8 cellular contexts compared by ENCODE assay signal in genomic region chr19:19385131-19385899, GRCh38. TPM values are rescaled to one million over a fixed set of nuclear protein-coding genes. Genes with fewer than 3 reads are reported as not detected.
DNase-seq lines count a peak whose midpoint lies in the region; FAIRE-seq and TF ChIP-seq lines count a peak whose summit lies in the region.

No MANE protein-coding gene starts in this region.

- H2BK5ac ChIP-seq in neuronal stem cell (ENCODE audit: low read length), result no peak overlapping the region

- H3K4me1 ChIP-seq in SJSA1 (replicated peaks) (peaks cover 18% of the 10 kb centered on the region), neuronal stem cell (ENCODE audit: control insufficient read depth in 2 of 2, insufficient read depth in 1 of 2, low read depth in 1 of 2, low read length in 2 of 2) (peaks cover 7 to 9% of the 10 kb centered on the region in 2 donors), subcutaneous abdominal adipose tissue (ENCODE audit: control insufficient read depth in 5 of 5, insufficient read depth in 5 of 5, low read length in 5 of 5) (peaks cover 5 to 46% (median 36%) of the 10 kb centered on the region in 5 donors)

- H4K91ac ChIP-seq in neuronal stem cell (ENCODE audit: low read depth, low read length, poor library complexity), result no peak overlapping the region

- peak overlapping the region; percentile 99 for H2AFZ ChIP-seq in neuronal stem cell (ENCODE audit: low read length)

- H3K27me3 ChIP-seq in SJSA1 (replicated peaks) (no peaks in the 10 kb centered on the region), neuronal stem cell (ENCODE audit: control insufficient read depth in 3 of 3, insufficient read depth in 3 of 3, low read depth in 1 of 3, low read length in 3 of 3) (no peaks in the 10 kb centered on the region), subcutaneous abdominal adipose tissue (ENCODE audit: control insufficient read depth in 5 of 5, insufficient read depth in 4 of 5, low read length in 5 of 5) (peaks cover 0 to 2% (median 0%) of the 10 kb centered on the region in 5 donors)

- H3K14ac ChIP-seq in neuronal stem cell (ENCODE audit: low read length), result no peak overlapping the region

- H3K27me3 Mint-ChIP-seq in activated naive CD4-positive, alpha-beta T cell treated with anti-CD3 and anti-CD28 coated beads for 36 hours (ENCODE audit: low read depth), result no peaks in the 10 kb centered on the region

- WGBS in neuronal stem cell (ENCODE audit: extremely low coverage in 2 of 2, insufficient read length in 2 of 2, insufficient replicate concordance in 1 of 2), 2 donors, result no CpG with 5 or more reads among the region's 75 CpGs

- H4K8ac ChIP-seq in neuronal stem cell (ENCODE audit: low read depth, low read length), result no peak overlapping the region

- H3K4me1 Mint-ChIP-seq in activated naive CD4-positive, alpha-beta T cell treated with anti-CD3 and anti-CD28 coated beads for 36 hours (ENCODE audit: low read depth), result peaks cover 38% of the 10 kb centered on the region

- peak overlapping the region; percentile 90 for H3K9ac ChIP-seq in neuronal stem cell (ENCODE audit: low read depth, low read length, poor library complexity)
- peak overlapping the region in 4 of 5 donors; percentile 83 to 97 (median 91) for H3K9ac ChIP-seq in subcutaneous abdominal adipose tissue (ENCODE audit: low read length in 5 of 5)

- peak overlapping the region; percentile 84 for H3K4me3 Mint-ChIP-seq in activated naive CD4-positive, alpha-beta T cell treated with anti-CD3 and anti-CD28 coated beads for 36 hours

- no peak overlapping the region for H2AK5ac ChIP-seq in neuronal stem cell (ENCODE audit: low read depth, low read length)

- CTCF ChIA-PET in activated naive CD4-positive, alpha-beta T cell treated with anti-CD3 and anti-CD28 coated beads for 36 hours (lab: Charles Lee), result interaction anchor here (0.6 to 1.1 kb wide), 4 partner anchors 9 to 831 kb away, joined by 3 to 6 read pairs (median 4); no protein-coding TSS in a partner anchor

- peak overlapping the region; percentile 96 for H3K4me2 ChIP-seq in neuronal stem cell (ENCODE audit: insufficient read depth, low read length, poor library complexity, severe bottlenecking)

- H2BK12ac ChIP-seq in neuronal stem cell (ENCODE audit: low read length), result no peak overlapping the region

- H3K36me3 Mint-ChIP-seq in activated naive CD4-positive, alpha-beta T cell treated with anti-CD3 and anti-CD28 coated beads for 36 hours (ENCODE audit: low read depth), result no peaks in the 10 kb centered on the region

- no peak overlapping the region for H2BK15ac ChIP-seq in neuronal stem cell (ENCODE audit: low read length)

- H3K36me3 ChIP-seq in SJSA1 (peaks cover 19% of the 10 kb centered on the region), neuronal stem cell (replicated peaks in 1 of 2; ENCODE audit: control insufficient read depth in 2 of 2, insufficient read depth in 2 of 2, low read length in 2 of 2) (peaks cover 0 to 11% of the 10 kb centered on the region in 2 donors), subcutaneous abdominal adipose tissue (ENCODE audit: control insufficient read depth in 5 of 5, insufficient read depth in 5 of 5, low read length in 5 of 5) (no peaks in the 10 kb centered on the region)

- H3K18ac ChIP-seq in neuronal stem cell (ENCODE audit: low read length), result peak overlapping the region; percentile 92

- no peak for TF ChIP-seq CTCF in HFF-Myc (IDR thresholded peaks at IDR 0.05; ENCODE audit: low read depth, low read length, missing control alignments)

- H3K27ac Mint-ChIP-seq in activated naive CD4-positive, alpha-beta T cell treated with anti-CD3 and anti-CD28 coated beads for 36 hours, result peak overlapping the region; percentile 72

- peak overlapping the region; percentile 31 for H3K23ac ChIP-seq in neuronal stem cell (ENCODE audit: low read depth, low read length, poor library complexity)

- no peak overlapping the region for H3K4ac ChIP-seq in neuronal stem cell (ENCODE audit: low read length)

- H3K4me3 ChIP-seq in HFF-Myc (replicated peaks; ENCODE audit: low read depth, low read length) (peak overlapping the region; percentile 95), SJSA1 (peak overlapping the region; percentile 94), neuronal stem cell (ENCODE audit: low read length in 2 of 2) (peak overlapping the region; percentile 91 to 98), subcutaneous abdominal adipose tissue (ENCODE audit: low read depth in 1 of 5, low read length in 5 of 5) (peak overlapping the region; percentile 73 to 86 (median 79))

- no peak overlapping the region for H2BK120ac ChIP-seq in neuronal stem cell (ENCODE audit: low read depth, low read length)

- H3K9me3 Mint-ChIP-seq in activated naive CD4-positive, alpha-beta T cell treated with anti-CD3 and anti-CD28 coated beads for 36 hours, result no peaks in the 10 kb centered on the region

- DNase-seq in GM04504 (ENCODE audit: low read depth) (peak; percentile 99), HFF-Myc (ENCODE audit: extremely low read depth, low read depth) (peak; percentile 98), MV-4-11 (lab: John Stamatoyannopoulos, UW) (peak; percentile 100), SJSA1 (ENCODE audit: low read depth in 1 of 2, low spot score in 2 of 2) (peak; percentile 99 to 100), frontal cortex (ENCODE audit: low spot score in 2 of 2) (peak; percentile 95 to 97), neuronal stem cell (ENCODE audit: low spot score) (peak; percentile 100)
- DNase-seq in activated naive CD4-positive, alpha-beta T cell treated with anti-CD3 and anti-CD28 coated beads for 36 hours, result peak; percentile 100

- peaks cover 3% of the 10 kb centered on the region; the same call in 1 of the 2 replicates for H3K9me3 ChIP-seq in SJSA1 (replicated peaks)
- H3K9me3 ChIP-seq in neuronal stem cell (replicated peaks in 1 of 2; ENCODE audit: control insufficient read depth in 2 of 2, insufficient read depth in 1 of 2, low read depth in 1 of 2, low read length in 2 of 2), result peaks cover 2 to 13% of the 10 kb centered on the region in 2 donors
- H3K9me3 ChIP-seq in subcutaneous abdominal adipose tissue (ENCODE audit: control insufficient read depth in 5 of 5, low read length in 5 of 5), result no peaks in the 10 kb centered on the region

- H3K79me1 ChIP-seq in neuronal stem cell (ENCODE audit: low read depth, low read length), result peaks cover 5% of the 10 kb centered on the region

- intact Hi-C loops in activated naive CD4-positive, alpha-beta T cell treated with anti-CD3 and anti-CD28 coated beads for 36 hours (cut with micrococcal nuclease), result loop anchor here (1.0 to 5.0 kb wide), 9 partner anchors 12 to 277 kb away; partner anchors contain the start of genes ATP13A1, GATAD2A, MAU2 and SUGP1

- peak; percentile 94 for FAIRE-seq in frontal cortex (lab: Jason Lieb, UNC)

- H3K27ac ChIP-seq in SJSA1 (peak overlapping the region; percentile 86), neuronal stem cell (replicated peaks; ENCODE audit: low read length) (peak overlapping the region; percentile 90), subcutaneous abdominal adipose tissue (ENCODE audit: low read depth, low read length) (peak overlapping the region; percentile 75)

RNA-seq across cellular contexts. Expression of gene GATAD2A, which starts 20.2 kb away (rescaled TPM):
- total RNA-seq in SJSA1 (2014; rRNA removed; shearing (Covaris generic)), result 41.5 and 45.9 TPM in 2 replicates
- total RNA-seq in activated naive CD4-positive, alpha-beta T cell treated with anti-CD3 and anti-CD28 coated beads for 36 hours, result 100 to 1,000 TPM in 1 of 2 experiments, 10 to 100 TPM in 1; 91.2 to 100 TPM
- total RNA-seq in frontal cortex, result 7.7 TPM
- 59.3 TPM for polyA plus RNA-seq in neuronal stem cell (2013, experiment 1 of 2)
- polyA plus RNA-seq in neuronal stem cell (2013, experiment 2 of 2), result 61.3 TPM

Comparison
In these comparisons a context has a peak if more than half of its experiments do, and no peak if none do; other contexts are left out.
1. Peak in every context shown above with its lines: DNase-seq, H3K4me3 ChIP-seq and H3K27ac ChIP-seq.